ENCODE assay signal across 20 cellular contexts in genomic region chr5:40497573-40497972, GRCh38.
DNase-seq lines count a peak whose midpoint lies in the region; ATAC-seq and TF ChIP-seq lines count a peak whose summit lies in the region.
"Had no signal": no experiment of that assay in that cellular context is flagged by ENCODE, and none has a peak within 500 bp of the region (broad histone marks: within the 10 kb centered on the region; RNA-seq: fewer than 3 reads in every experiment).

No MANE protein-coding gene starts in this region.

- H3K27me3 ChIP-seq in SJSA1 (replicated peaks) (no peaks in the 10 kb centered on the region), upper lobe of right lung (no peaks in the 10 kb centered on the region)
- H3K27me3 ChIP-seq: hepatocyte, right lobe of liver had no signal

- ATAC-seq in activated T-cell treated with anti-CD3 and anti-CD28 coated beads, Interleukin-2, amount 50 U/mL, for 72 hours (replicated peaks in 1 of 2), result peak; percentile 80 to 84
- peak; percentile 71 for ATAC-seq in upper lobe of right lung
- no peak for ATAC-seq in HG03521 (IDR thresholded peaks at IDR 0.05; ENCODE audit: unreplicated experiment)
- ATAC-seq: naive thymus-derived CD4-positive, alpha-beta T cell; right lobe of liver had no signal

- no peak overlapping the region for H3K4me3 Mint-ChIP-seq in activated T-cell treated with anti-CD3 and anti-CD28 coated beads, Interleukin-2, amount 50 U/mL, for 72 hours
- H3K4me3 Mint-ChIP-seq: activated CD4-positive, alpha-beta memory T cell treated with anti-CD3 and anti-CD28 coated beads for 36 hours; naive thymus-derived CD4-positive, alpha-beta T cell; stimulated activated naive CD8-positive, alpha-beta T cell treated with anti-CD3 and anti-CD28 coated beads, Interleukin-15, Interleukin-2, amounts not matched to agents 100 ng/mL and 50 ng/mL, for 24 hours had no signal

- peaks cover 35% of the 10 kb centered on the region for H3K4me1 Mint-ChIP-seq in activated T-cell treated with anti-CD3 and anti-CD28 coated beads, Interleukin-2, amount 50 U/mL, for 72 hours (ENCODE audit: low read depth)

- intact Hi-C loops in upper lobe of right lung (cut with DNase I), result no loop called here

- DNase-seq in activated T-cell treated with anti-CD3 and anti-CD28 coated beads, Interleukin-2, amount 50 U/mL, for 72 hours, result no peak
- no peak for DNase-seq in activated T-cell treated with anti-CD3 and anti-CD28 coated beads, Interleukin-2, amount 50 U/mL, for 1 hour
- peak in 1 of 2 experiments; percentile 42 for DNase-seq in SJSA1 (ENCODE audit: low read depth in 1 of 2, low spot score in 2 of 2)
- DNase-seq in glomerular visceral epithelial cell (ENCODE audit: extremely low spot score), result peak; percentile 43
- DNase-seq in upper lobe of right lung, result no peak
- DNase-seq in pons (ENCODE audit: low spot score), result no peak
- no peak for DNase-seq in stimulated activated CD4-positive, alpha-beta T cell treated with anti-CD3 and anti-CD28 coated beads, Interleukin-4, amount 100 ng/mL, for 1 hour
- DNase-seq: ACHN; activated CD4-positive, alpha-beta memory T cell treated with anti-CD3 and anti-CD28 coated beads for 36 hours; activated naive CD4-positive, alpha-beta T cell; caudate nucleus; COR-L47; Kasumi-1; naive thymus-derived CD4-positive, alpha-beta T cell; NCI-H1694 treated with DMSO at 0.1 percent for 48 hours; NCI-H774; right lobe of liver had no signal

- H3K27ac ChIP-seq in SJSA1 (peak overlapping the region; percentile 57), upper lobe of right lung (no peak overlapping the region)
- H3K27ac ChIP-seq: hepatocyte, right lobe of liver had no signal

- H3K9me3 ChIP-seq in SJSA1 (replicated peaks) (no peaks in the 10 kb centered on the region), upper lobe of right lung (no peaks in the 10 kb centered on the region)
- H3K9me3 ChIP-seq: right lobe of liver had no signal

- H3K9me3 Mint-ChIP-seq in activated T-cell treated with anti-CD3 and anti-CD28 coated beads, Interleukin-2, amount 50 U/mL, for 72 hours, result peaks cover 6 to 7% of the 10 kb centered on the region in 2 donors

- H3K27me3 Mint-ChIP-seq in activated T-cell treated with anti-CD3 and anti-CD28 coated beads, Interleukin-2, amount 50 U/mL, for 72 hours (ENCODE audit: low read depth), result no peaks in the 10 kb centered on the region
- H3K27me3 Mint-ChIP-seq: activated CD4-positive, alpha-beta memory T cell treated with anti-CD3 and anti-CD28 coated beads for 36 hours; naive thymus-derived CD4-positive, alpha-beta T cell; stimulated activated naive CD8-positive, alpha-beta T cell treated with anti-CD3 and anti-CD28 coated beads, Interleukin-15, Interleukin-2, amounts not matched to agents 100 ng/mL and 50 ng/mL, for 24 hours had no signal

- H3K4me1 ChIP-seq in SJSA1 (replicated peaks), result peaks cover 36% of the 10 kb centered on the region
- H3K4me1 ChIP-seq in upper lobe of right lung, result peaks cover 4% of the 10 kb centered on the region
- H3K4me1 ChIP-seq: right lobe of liver had no signal

- peaks cover 3 to 8% of the 10 kb centered on the region in 2 donors for H3K36me3 Mint-ChIP-seq in activated T-cell treated with anti-CD3 and anti-CD28 coated beads, Interleukin-2, amount 50 U/mL, for 72 hours (ENCODE audit: insufficient read depth in 2 of 2)

- H3K4me3 ChIP-seq in SJSA1 (no peak overlapping the region), upper lobe of right lung (no peak overlapping the region)
- H3K4me3 ChIP-seq: hepatocyte, right lobe of liver had no signal

- H3K27ac Mint-ChIP-seq in activated T-cell treated with anti-CD3 and anti-CD28 coated beads, Interleukin-2, amount 50 U/mL, for 72 hours, result no peak overlapping the region
- H3K27ac Mint-ChIP-seq: activated CD4-positive, alpha-beta memory T cell treated with anti-CD3 and anti-CD28 coated beads for 36 hours; naive thymus-derived CD4-positive, alpha-beta T cell; stimulated activated naive CD8-positive, alpha-beta T cell treated with anti-CD3 and anti-CD28 coated beads, Interleukin-15, Interleukin-2, amounts not matched to agents 100 ng/mL and 50 ng/mL, for 24 hours had no signal

- no peak for TF ChIP-seq CTCF in upper lobe of right lung (IDR thresholded peaks at IDR 0.05)

- H3K36me3 ChIP-seq in SJSA1 (no peaks in the 10 kb centered on the region), upper lobe of right lung (no peaks in the 10 kb centered on the region)
- H3K36me3 ChIP-seq: right lobe of liver had no signal
